Comparison of ENCODE assay signal across 26 cellular contexts in the genomic region with DNA sequence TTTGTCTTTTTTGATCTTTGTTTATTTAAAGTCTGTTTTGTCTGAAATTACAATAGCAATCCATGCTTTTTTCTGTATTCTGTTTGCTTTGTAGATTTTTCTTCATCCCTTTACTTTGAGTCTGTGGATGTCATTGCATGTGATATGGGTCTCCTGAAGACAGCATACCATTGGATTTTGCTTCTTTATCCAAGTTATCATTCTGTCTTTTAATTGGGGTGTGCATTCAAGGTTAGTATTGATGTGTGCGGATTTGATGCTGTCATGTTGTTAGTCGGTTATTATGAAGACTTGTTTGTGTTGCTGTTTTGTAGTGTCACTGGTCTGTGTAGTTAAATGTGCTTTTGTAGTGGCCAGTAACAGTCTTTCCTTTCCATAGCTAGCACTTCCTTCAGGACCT.
"Had no signal": no experiment of that assay in that cellular context is flagged by ENCODE, and none has a peak within 500 bp of the region (broad histone marks: within the 10 kb centered on the region; RNA-seq: fewer than 3 reads in every experiment).

No MANE protein-coding gene starts in this region.

- DNase-seq: activated CD4-positive, alpha-beta T cell treated with anti-CD3 and anti-CD28 coated beads, Interleukin-2, amount 10 ng/mL, durations not matched to agents 24 days and 14 days; activated CD4-positive, alpha-beta T cell treated with anti-CD3 and anti-CD28 coated beads, Interleukin-2, amount 50 U/mL, for 4 hours; activated CD8-positive, alpha-beta T cell treated with anti-CD3 and anti-CD28 coated beads, Interleukin-2, amount 10 ng/mL, durations not matched to agents 7 days and 5 days; activated gamma-delta T cell treated with Interleukin-2 at 50 U/mL for 16 hours; activated naive CD4-positive, alpha-beta T cell treated with anti-CD3 and anti-CD28 coated beads for 36 hours; activated T-cell treated with anti-CD3 and anti-CD28 coated beads, Interleukin-2, amount 50 U/mL, for 24 hours; adrenal gland; caudate nucleus; Kasumi-1; MG63; MV-4-11; NCI-H1092; NCI-H1436 treated with DMSO at 0.1 percent for 48 hours; NCI-H1694 treated with DMSO at 0.1 percent for 48 hours; NCI-H2029; NCI-H345; NCI-H524 treated with DMSO at 0.1 percent for 48 hours; PC-3; Peyer's patch; RPMI8226; SHP77 treated with DMSO at 0.1 percent for 48 hours; SK-N-SH had no signal

- H3K36me3 ChIP-seq: adrenal gland, Peyer's patch had no signal

- H3K27ac ChIP-seq: adrenal gland, Peyer's patch, SJSA1 had no signal

- H3K4me3 ChIP-seq: adrenal gland, MG63, Peyer's patch, SJSA1 had no signal

- H3K9me3 ChIP-seq: Peyer's patch had no signal

- ATAC-seq: activated CD8-positive, alpha-beta T cell treated with anti-CD3 and anti-CD28 coated beads, Interleukin-2, amount 10 ng/mL, durations not matched to agents 7 days and 5 days; activated naive CD4-positive, alpha-beta T cell treated with anti-CD3 and anti-CD28 coated beads, Interleukin-2, amount 50 U/mL, for 72 hours; PC-3 had no signal

- FAIRE-seq: bronchial epithelial cell, TTC549 had no signal

- H3K4me2 ChIP-seq: SK-N-SH had no signal

- H3K4me1 ChIP-seq: Peyer's patch, SJSA1 had no signal

- H3K9ac ChIP-seq: SK-N-SH had no signal

- H3K27me3 ChIP-seq: adrenal gland, MG63, Peyer's patch, SJSA1 had no signal
